8 cellular contexts compared by ENCODE assay signal in the genomic region with DNA sequence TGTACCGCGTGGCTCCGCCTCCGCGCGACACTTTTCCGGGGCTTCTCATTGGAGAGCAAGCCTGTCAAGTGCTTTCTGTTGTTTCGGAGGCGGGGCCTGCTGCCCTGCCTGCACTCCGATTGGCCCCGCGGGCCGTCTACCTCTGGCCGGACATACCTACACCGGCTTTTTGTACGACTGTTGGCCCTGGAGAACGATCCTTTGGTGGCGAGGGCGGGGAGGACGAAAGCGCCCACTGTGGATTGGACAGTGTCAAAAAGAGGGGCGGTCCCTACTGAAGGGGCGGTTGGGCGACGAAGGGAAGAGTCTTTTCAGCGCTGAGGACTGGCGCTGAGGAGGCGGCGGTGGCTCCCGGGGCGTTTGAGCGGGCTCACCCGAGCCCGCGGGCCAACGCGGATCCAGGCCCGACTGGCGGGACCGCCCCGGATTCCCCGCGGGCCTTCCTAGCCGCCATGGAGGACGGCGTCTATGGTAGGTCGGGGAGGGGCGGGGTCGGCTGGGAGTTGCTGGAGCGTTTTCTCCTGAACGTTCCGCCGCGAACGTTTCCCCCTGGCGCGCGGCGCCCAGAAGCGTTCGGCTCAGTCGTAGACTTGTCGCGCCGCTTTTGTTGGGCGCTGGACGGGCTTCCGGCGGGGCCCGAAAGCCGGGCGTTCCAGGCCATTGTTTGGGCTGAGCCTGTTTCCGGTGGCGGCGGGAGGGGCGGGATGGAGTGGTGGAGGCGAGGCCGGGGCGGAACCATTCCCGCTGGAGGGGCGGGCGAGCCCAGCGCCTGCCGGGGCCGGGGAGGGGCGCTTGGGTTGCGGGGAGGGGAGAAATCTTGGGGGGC. TPM values are rescaled to one million over a fixed set of nuclear protein-coding genes. Genes with fewer than 3 reads are reported as not detected.
DNase-seq lines count a peak whose midpoint lies in the region; ATAC-seq and TF ChIP-seq lines count a peak whose summit lies in the region.

A gene with protein sequence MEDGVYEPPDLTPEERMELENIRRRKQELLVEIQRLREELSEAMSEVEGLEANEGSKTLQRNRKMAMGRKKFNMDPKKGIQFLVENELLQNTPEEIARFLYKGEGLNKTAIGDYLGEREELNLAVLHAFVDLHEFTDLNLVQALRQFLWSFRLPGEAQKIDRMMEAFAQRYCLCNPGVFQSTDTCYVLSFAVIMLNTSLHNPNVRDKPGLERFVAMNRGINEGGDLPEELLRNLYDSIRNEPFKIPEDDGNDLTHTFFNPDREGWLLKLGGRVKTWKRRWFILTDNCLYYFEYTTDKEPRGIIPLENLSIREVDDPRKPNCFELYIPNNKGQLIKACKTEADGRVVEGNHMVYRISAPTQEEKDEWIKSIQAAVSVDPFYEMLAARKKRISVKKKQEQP (plus strand): TSS at position 314 of the 826 bp plus-strand sequence. CDS start 139 bp downstream, at position 453.

- no peak for TF ChIP-seq CTCF in CD14-positive monocyte (IDR thresholded peaks at IDR 0.05)
- peak in 16 of 56 donors; percentile 0 to 42 (median 22) for TF ChIP-seq CTCF in dorsolateral prefrontal cortex (IDR thresholded peaks at IDR 0.05 in 54 of 56, conservative IDR thresholded peaks at IDR 0.05 in 2 of 56; ENCODE audit: low read depth in 1 of 56, partially characterized antibody in 56 of 56)
- no peak for TF ChIP-seq CTCF in lower leg skin (IDR thresholded peaks at IDR 0.05)

- intact Hi-C loops in CD14-positive monocyte (cut with micrococcal nuclease) (loop anchor here (1.0 to 2.0 kb wide), 2 partner anchors 24 to 105 kb away; a partner anchor contains a TSS), dorsolateral prefrontal cortex (cut with DNase I) (loop anchor here (2.0 to 10.0 kb wide), 3 partner anchors 24 to 154 kb away; a partner anchor contains a TSS), lower leg skin (cut with DNase I; ENCODE audit: low total_unique reads) (loop anchor here (5.0 kb wide), 1 partner anchor 833 kb away; no protein-coding TSS in a partner anchor)

- WGBS in lower leg skin, 2 donors = 0% methylated on average over 29 to 69 of the region's 87 CpGs

- peaks cover 20% of the 10 kb centered on the region for H3K4me1 Mint-ChIP-seq in CD14-positive monocyte
- H3K4me1 Mint-ChIP-seq in activated CD4-positive, alpha-beta memory T cell treated with anti-CD3 and anti-CD28 coated beads, Interleukin-2, amount 10 ng/mL, durations not matched to agents 7 days and 5 days = peaks cover 34% of the 10 kb centered on the region

- H3K27ac ChIP-seq in dorsolateral prefrontal cortex = peak within 1 kb of the TSS; percentile 62 to 100 (median 96)

- H3K27ac Mint-ChIP-seq in CD14-positive monocyte = peak within 1 kb of the TSS; percentile 56 to 93 (median 85)
- H3K27ac Mint-ChIP-seq in activated CD4-positive, alpha-beta memory T cell treated with anti-CD3 and anti-CD28 coated beads, Interleukin-2, amount 10 ng/mL, durations not matched to agents 7 days and 5 days = peak within 1 kb of the TSS; percentile 74

- H3K36me3 Mint-ChIP-seq in CD14-positive monocyte = peaks cover 33 to 42% of the 10 kb centered on the region in 2 donors
- peaks cover 24% of the 10 kb centered on the region for H3K36me3 Mint-ChIP-seq in activated CD4-positive, alpha-beta memory T cell treated with anti-CD3 and anti-CD28 coated beads, Interleukin-2, amount 10 ng/mL, durations not matched to agents 7 days and 5 days (ENCODE audit: low read depth)

- POLR2A ChIA-PET in activated CD4-positive, alpha-beta memory T cell treated with anti-CD3 and anti-CD28 coated beads, Interleukin-2, amount 10 ng/mL, durations not matched to agents 7 days and 5 days (lab: Charles Lee) = interaction anchor here (0.9 to 1.1 kb wide), 5 partner anchors 9 to 149 kb away, joined by 3 to 6 read pairs (median 3); no protein-coding TSS in a partner anchor

- peak within 1 kb of the TSS; percentile 78 to 88 for H3K4me3 Mint-ChIP-seq in CD14-positive monocyte
- H3K4me3 Mint-ChIP-seq in activated CD4-positive, alpha-beta memory T cell treated with anti-CD3 and anti-CD28 coated beads, Interleukin-2, amount 10 ng/mL, durations not matched to agents 7 days and 5 days = peak within 1 kb of the TSS; percentile 79

- peak; percentile 94 for ATAC-seq in GM19455 (IDR thresholded peaks at IDR 0.05; ENCODE audit: unreplicated experiment)

- CTCF ChIA-PET in activated CD4-positive, alpha-beta memory T cell treated with anti-CD3 and anti-CD28 coated beads, Interleukin-2, amount 10 ng/mL, durations not matched to agents 7 days and 5 days (lab: Charles Lee) = interaction anchor here (0.7 to 1.5 kb wide), 3 partner anchors 18 to 78 kb away, joined by 3 to 5 read pairs (median 3); a partner anchor contains a TSS

- H3K4me3 ChIP-seq in dorsolateral prefrontal cortex = peak within 1 kb of the TSS; percentile 77 to 100 (median 98)
- H3K4me3 ChIP-seq in lower leg skin (ENCODE audit: low read depth, poor library complexity, severe bottlenecking) = peak within 1 kb of the TSS; percentile 88

- peak in 1 of 2 donors; percentile 49 for TF ChIP-seq POLR2A in lower leg skin (IDR thresholded peaks at IDR 0.05)

- H3K27me3 Mint-ChIP-seq in CD14-positive monocyte (ENCODE audit: low read depth in 3 of 3) = peaks cover 1 to 3% (median 2%) of the 10 kb centered on the region in 3 donors
- no peaks in the 10 kb centered on the region for H3K27me3 Mint-ChIP-seq in activated CD4-positive, alpha-beta memory T cell treated with anti-CD3 and anti-CD28 coated beads, Interleukin-2, amount 10 ng/mL, durations not matched to agents 7 days and 5 days

- DNase-seq in CD14-positive monocyte (ENCODE audit: low spot score) (peak; percentile 100), HK-2 (ENCODE audit: unreplicated experiment) (peak; percentile 99), NCI-H82 treated with DMSO at 0.1 percent for 48 hours (lab: John Stamatoyannopoulos, UW; ENCODE audit: unreplicated experiment) (peak; percentile 100), dorsolateral prefrontal cortex (peak; percentile 78 to 100 (median 99)), lower leg skin (ENCODE audit: low spot score in 2 of 2) (peak; percentile 98 to 100)
- peak; percentile 100 for DNase-seq in activated CD4-positive, alpha-beta memory T cell treated with anti-CD3 and anti-CD28 coated beads, Interleukin-2, amount 10 ng/mL, durations not matched to agents 7 days and 5 days
- DNase-seq in stimulated activated CD4-positive, alpha-beta T cell treated with anti-CD3 and anti-CD28 coated beads, TNF-alpha, amount 100 ng/mL, for 1 hour (ENCODE audit: low read depth in 3 of 3, low spot score in 1 of 3) = peak; percentile 93 to 99 (median 99)

- H3K9me3 Mint-ChIP-seq in CD14-positive monocyte = no peaks in the 10 kb centered on the region
- H3K9me3 Mint-ChIP-seq in activated CD4-positive, alpha-beta memory T cell treated with anti-CD3 and anti-CD28 coated beads, Interleukin-2, amount 10 ng/mL, durations not matched to agents 7 days and 5 days = no peaks in the 10 kb centered on the region

- no peaks in the 10 kb centered on the region for H3K27me3 ChIP-seq in dorsolateral prefrontal cortex

RNA-seq across cellular contexts. Expression of the gene that starts here (rescaled TPM):
- 10 to 100 TPM; 21.3 to 21.7 TPM for polyA plus RNA-seq in CD14-positive monocyte
- 10 to 100 TPM; 53.2 to 55.3 TPM for total RNA-seq in activated CD4-positive, alpha-beta memory T cell treated with anti-CD3 and anti-CD28 coated beads, Interleukin-2, amount 10 ng/mL, durations not matched to agents 7 days and 5 days
- 10 to 100 TPM; 40.0 to 85.5 (median 64.9) TPM for total RNA-seq in dorsolateral prefrontal cortex
- total RNA-seq in lower leg skin = 100 to 1,000 TPM in 1 of 4 donors, 10 to 100 TPM in 3; 67.7 to 162 (median 78.2) TPM

Comparison
In these comparisons a context has a peak if more than half of its experiments do, and no peak if none do; other contexts are left out.
1. Peak in every context shown above with its lines: DNase-seq, ATAC-seq, H3K4me3 ChIP-seq and H3K27ac ChIP-seq.